ENCODE assay signal across 4 cellular contexts in genomic region chr17:18722612-18723011, GRCh38. TPM values are rescaled to one million over a fixed set of nuclear protein-coding genes. Genes with fewer than 3 reads are reported as not detected.
"Had no signal": no experiment of that assay in that cellular context is flagged by ENCODE, and none has a peak within 500 bp of the region (broad histone marks: within the 10 kb centered on the region; RNA-seq: fewer than 3 reads in every experiment).

No MANE protein-coding gene starts in this region.

RNA-seq across cellular contexts. Expression of gene FBXW10, which starts 21.2 kb away (rescaled TPM):
- total RNA-seq: activated CD8-positive, alpha-beta T cell treated with anti-CD3 and anti-CD28 coated beads, Interleukin-2, amount 10 ng/mL, durations not matched to agents 7 days and 5 days; activated naive CD8-positive, alpha-beta T cell treated with anti-CD3 and anti-CD28 coated beads, Interleukin-2, amount 10 ng/mL, durations not matched to agents 7 days and 5 days; SK-MEL-5; WTC11 had no signal
